In genomic region chr12:41151789-41152188, GRCh38 we compare ENCODE assay signal across 1 cellular context.
TF ChIP-seq lines count a peak whose summit lies in the region.

No MANE protein-coding gene starts in this region.

TF ChIP-seq in A549, 52 proteins besides CTCF, POLR2A, EP300 and RAD21 (continued from another document):
- TF ChIP-seq HOXB5 (CRISPR knock-in tag; IDR thresholded peaks at IDR 0.05): no peak
